ENCODE assay signal across 17 cellular contexts in genomic region chr3:118262800-118263402, GRCh38.
DNase-seq lines count a peak whose midpoint lies in the region; ATAC-seq and TF ChIP-seq lines count a peak whose summit lies in the region.
"Had no signal": no experiment of that assay in that cellular context is flagged by ENCODE, and none has a peak within 500 bp of the region (broad histone marks: within the 10 kb centered on the region; RNA-seq: fewer than 3 reads in every experiment).

No MANE protein-coding gene starts in this region.

- H3K9me3 ChIP-seq in breast epithelium = peaks cover 0 to 18% of the 10 kb centered on the region in 2 donors
- no peaks in the 10 kb centered on the region for H3K9me3 ChIP-seq in PC-9 (ENCODE audit: insufficient read depth, low read depth)
- H3K9me3 ChIP-seq in Karpas-422 (ENCODE audit: low read length) = 0 out of 2 replicates have a peak, but pooled peaks cover 3% of the 10 kb centered on the region

- H3K36me3 ChIP-seq in breast epithelium (no peaks in the 10 kb centered on the region), PC-9 (ENCODE audit: low read depth) (no peaks in the 10 kb centered on the region), Karpas-422 (ENCODE audit: insufficient read depth, low read length) (peaks cover 8% of the 10 kb centered on the region; the same call in 1 of the 2 replicates)

- TF ChIP-seq CTCF in MCF 10A (IDR thresholded peaks at IDR 0.05; ENCODE audit: unreplicated experiment) = no peak
- no peak for TF ChIP-seq CTCF in breast epithelium (IDR thresholded peaks at IDR 0.05)
- no peak for TF ChIP-seq CTCF in PC-9 (conservative IDR thresholded peaks at IDR 0.05)

- ATAC-seq in esophagus mucosa = peak; percentile 89
- no peak for ATAC-seq in HG02840 (IDR thresholded peaks at IDR 0.05; ENCODE audit: low FRiP score, unreplicated experiment)

- no peak for TF ChIP-seq POLR2A in breast epithelium (IDR thresholded peaks at IDR 0.05)

- peaks cover 22% of the 10 kb centered on the region for H3K4me1 Mint-ChIP-seq in MCF 10A (ENCODE audit: insufficient read depth, unreplicated experiment)
- H3K4me1 Mint-ChIP-seq: B cell, CD14-positive monocyte had no signal

- intact Hi-C loops in MCF 10A (cut with micrococcal nuclease) (no loop called here), breast epithelium (cut with DNase I; ENCODE audit: low total_unique reads) (no loop called here), PC-9 (cut with micrococcal nuclease; ENCODE audit: unreplicated experiment) (no loop called here)

- CTCF ChIA-PET in MCF 10A (lab: Yijun Ruan, JAX) (interaction anchor here (0.9 kb wide), 1 partner anchor 358 kb away, joined by 4 read pairs; no protein-coding TSS in a partner anchor), PC-9 (lab: Charles Lee) (no interaction called here)

- no peaks in the 10 kb centered on the region for H3K79me2 ChIP-seq in PC-9 (ENCODE audit: low read depth)
- no peaks in the 10 kb centered on the region for H3K79me2 ChIP-seq in Karpas-422 (ENCODE audit: low read length)

- no peaks in the 10 kb centered on the region for H3F3A ChIP-seq in PC-9 (ENCODE audit: insufficient read depth, low read depth)

- no peaks in the 10 kb centered on the region for H3K36me3 Mint-ChIP-seq in MCF 10A (ENCODE audit: insufficient read depth, unreplicated experiment)
- H3K36me3 Mint-ChIP-seq: CD14-positive monocyte had no signal

- H4K20me1 ChIP-seq in PC-9 (ENCODE audit: insufficient read depth) (no peaks in the 10 kb centered on the region), Karpas-422 (ENCODE audit: insufficient read depth, low read depth, low read length) (no peaks in the 10 kb centered on the region)

- H2AFZ ChIP-seq in PC-9 (no peak overlapping the region), Karpas-422 (ENCODE audit: low read length) (no peak overlapping the region)

- peak overlapping the region; percentile 36 for H3K27ac Mint-ChIP-seq in MCF 10A (ENCODE audit: low read depth, unreplicated experiment)
- H3K27ac Mint-ChIP-seq: B cell; T-helper 1 cell treated with Interleukin-12 subunit alpha and Interleukin-12 subunit beta and Interleukin-4 antibody, amounts not matched to agents 30 μg/mL and 1 μg/mL, for 36 hours had no signal

- H3K4me1 ChIP-seq in breast epithelium (no peaks in the 10 kb centered on the region), PC-9 (replicated peaks; ENCODE audit: insufficient read depth) (no peaks in the 10 kb centered on the region), Karpas-422 (ENCODE audit: low read length) (no peaks in the 10 kb centered on the region)

- H3K4me2 ChIP-seq in PC-9 (peak overlapping the region; percentile 20; the same call in 1 of the 2 replicates), Karpas-422 (ENCODE audit: low read depth, low read length, poor library complexity, severe bottlenecking) (no peak overlapping the region)

- peaks cover 7% of the 10 kb centered on the region for H3K9me3 Mint-ChIP-seq in MCF 10A (ENCODE audit: unreplicated experiment)

- peak; percentile 71 for DNase-seq in MCF 10A (ENCODE audit: unreplicated experiment)
- no peak for DNase-seq in breast epithelium (ENCODE audit: low spot score in 2 of 2)
- DNase-seq in PC-9 = no peak
- DNase-seq in NCI-H345 treated with DMSO at 0.1 percent for 48 hours (lab: John Stamatoyannopoulos, UW; ENCODE audit: unreplicated experiment) = no peak
- DNase-seq in Karpas-422 = no peak
- DNase-seq: KBM-7, NCI-H1417, NCI-H187, NCI-H510A, NCI-H748 treated with DMSO at 0.1 percent for 48 hours, OCI-M1, SHP77 had no signal

- BruUV-seq in MCF 10A (replicated peaks; lab: Mats Ljungman, UMichigan) = TSS peak; percentile 69
- BruUV-seq in PC-9 (replicated peaks; lab: Mats Ljungman, UMichigan) = no TSS peak

- POLR2A ChIA-PET in MCF 10A (lab: Yijun Ruan, JAX) (interaction anchor here (0.7 to 1.6 kb wide), 5 partner anchors 7 to 1364 kb away, joined by 3 to 4 read pairs (median 3); no protein-coding TSS in a partner anchor), PC-9 (lab: Charles Lee; ENCODE audit: unreplicated experiment) (no interaction called here)

- H3K27me3 ChIP-seq in breast epithelium (no peaks in the 10 kb centered on the region), PC-9 (ENCODE audit: insufficient read depth, low read depth) (no peaks in the 10 kb centered on the region), Karpas-422 (ENCODE audit: low read length) (no peaks in the 10 kb centered on the region)

- peak overlapping the region; percentile 35 for H3K4me3 Mint-ChIP-seq in MCF 10A (ENCODE audit: unreplicated experiment)
- H3K4me3 Mint-ChIP-seq: B cell; CD14-positive monocyte; T-helper 1 cell treated with Interleukin-12 subunit alpha and Interleukin-12 subunit beta and Interleukin-4 antibody, amounts not matched to agents 30 μg/mL and 1 μg/mL, for 36 hours had no signal

- H3K9ac ChIP-seq in Karpas-422 (ENCODE audit: low read length) = no peak overlapping the region

- no peak overlapping the region for H3K27ac ChIP-seq in breast epithelium
- H3K27ac ChIP-seq in PC-9 = no peak overlapping the region
- H3K27ac ChIP-seq in Karpas-422 (ENCODE audit: low read length) = no peak overlapping the region

- H3K4me3 ChIP-seq in breast epithelium = no peak overlapping the region
- no peak overlapping the region for H3K4me3 ChIP-seq in PC-9
- H3K4me3 ChIP-seq in Karpas-422 (ENCODE audit: low read length) = no peak overlapping the region

- H3K27me3 Mint-ChIP-seq in MCF 10A (ENCODE audit: insufficient read depth, unreplicated experiment) = no peaks in the 10 kb centered on the region
- H3K27me3 Mint-ChIP-seq: B cell had no signal

- H3K9me2 ChIP-seq in PC-9 (ENCODE audit: insufficient read depth) = no peaks in the 10 kb centered on the region; the same call in 1 of the 2 replicates
- no peaks in the 10 kb centered on the region for H3K9me2 ChIP-seq in Karpas-422 (replicated peaks; ENCODE audit: insufficient read depth, low read length)
